ENCODE assay signal across 7 cellular contexts in genomic region chr11:126716456-126717083, GRCh38.
DNase-seq lines count a peak whose midpoint lies in the region; ATAC-seq and TF ChIP-seq lines count a peak whose summit lies in the region.

No MANE protein-coding gene starts in this region.

- H3K4me1 ChIP-seq in OCI-LY1 (ENCODE audit: insufficient read depth, low read length, severe bottlenecking) (no peaks in the 10 kb centered on the region), gastroesophageal sphincter (no peaks in the 10 kb centered on the region)

- no peak overlapping the region for H2AFZ ChIP-seq in OCI-LY1 (ENCODE audit: low read length)

- ATAC-seq in gastroesophageal sphincter = no peak

- no peaks in the 10 kb centered on the region for H3K27me3 ChIP-seq in OCI-LY1 (ENCODE audit: insufficient read depth, low read length)
- H3K27me3 ChIP-seq in gastroesophageal sphincter = peaks cover 57% of the 10 kb centered on the region

- H3K4me3 ChIP-seq in HFF-Myc (replicated peaks; ENCODE audit: low read depth, low read length) = no peak overlapping the region
- no peak overlapping the region for H3K4me3 ChIP-seq in OCI-LY1 (ENCODE audit: low read depth, low read length, poor library complexity, severe bottlenecking)
- H3K4me3 ChIP-seq in gastroesophageal sphincter = no peak overlapping the region

- TF ChIP-seq CTCF in HFF-Myc (IDR thresholded peaks at IDR 0.05; ENCODE audit: low read depth, low read length, missing control alignments) (peak; percentile 80), OCI-LY1 (IDR thresholded peaks at IDR 0.05; ENCODE audit: low read length) (peak; percentile 50; the same call in 1 of the 2 replicates), gastroesophageal sphincter (IDR thresholded peaks at IDR 0.05) (peak in 2 of 4 experiments; percentile 42 to 61)

- H3K9me2 ChIP-seq in OCI-LY1 (ENCODE audit: low read depth, low read length) = no peaks in the 10 kb centered on the region

- WGBS in gastroesophageal sphincter (ENCODE audit: low coverage in 1 of 2), 2 donors = 52 to 67% methylated on average over 3 to 4 of the region's 4 CpGs

- H3K36me3 ChIP-seq in OCI-LY1 (ENCODE audit: insufficient read depth, low read length) = no peaks in the 10 kb centered on the region
- no peaks in the 10 kb centered on the region for H3K36me3 ChIP-seq in gastroesophageal sphincter

- H3K27ac ChIP-seq in OCI-LY1 (ENCODE audit: low read depth, low read length, poor library complexity, severe bottlenecking) (no peak overlapping the region), gastroesophageal sphincter (no peak overlapping the region)

- no peak overlapping the region for H3K9ac ChIP-seq in OCI-LY1 (ENCODE audit: low read length)

- H3K9me3 ChIP-seq in OCI-LY1 (ENCODE audit: low read length) (no peaks in the 10 kb centered on the region), gastroesophageal sphincter (no peaks in the 10 kb centered on the region)

- no peaks in the 10 kb centered on the region for H3K79me2 ChIP-seq in OCI-LY1 (ENCODE audit: insufficient read depth, low read length)

- no peaks in the 10 kb centered on the region for H3F3A ChIP-seq in OCI-LY1 (ENCODE audit: insufficient read depth, low read length)

- no peak overlapping the region for H3K4me2 ChIP-seq in OCI-LY1 (ENCODE audit: low read length)

- TF ChIP-seq EP300 in gastroesophageal sphincter (IDR thresholded peaks at IDR 0.05) = no peak

- no peaks in the 10 kb centered on the region for H4K20me1 ChIP-seq in OCI-LY1 (ENCODE audit: insufficient read depth, low read length)

- no peak for TF ChIP-seq POLR2A in gastroesophageal sphincter (IDR thresholded peaks at IDR 0.05)

- DNase-seq in GM03348 (ENCODE audit: low spot score) = peak; percentile 68
- peak; percentile 16 for DNase-seq in HFF-Myc (ENCODE audit: extremely low read depth, low read depth)
- DNase-seq in central memory CD4-positive, alpha-beta T cell = peak; percentile 13
- DNase-seq in medulla oblongata (ENCODE audit: extremely low spot score) = peak; percentile 87
- DNase-seq in 8988T = no peak
